Comparison of ENCODE assay signal across 19 cellular contexts in genomic region chr12:19003987-19004619, GRCh38.
"Had no signal": no experiment of that assay in that cellular context is flagged by ENCODE, and none has a peak within 500 bp of the region (broad histone marks: within the 10 kb centered on the region; RNA-seq: fewer than 3 reads in every experiment).

No MANE protein-coding gene starts in this region.

- H3K9me3 ChIP-seq: esophagus muscularis mucosa, left ventricle myocardium inferior had no signal

- H3K27ac ChIP-seq: esophagus muscularis mucosa, left ventricle myocardium inferior, skin epidermis had no signal

- H3K4me3 ChIP-seq: esophagus muscularis mucosa, left ventricle myocardium inferior, skin epidermis had no signal

- H3K27me3 ChIP-seq: esophagus muscularis mucosa had no signal

- H3K4me1 Mint-ChIP-seq: activated CD8-positive, alpha-beta memory T cell treated with anti-CD3 and anti-CD28 coated beads, Interleukin-2, amount 10 ng/mL, durations not matched to agents 7 days and 5 days; activated naive CD4-positive, alpha-beta T cell treated with anti-CD3 and anti-CD28 coated beads, Interleukin-2, amount 10 ng/mL, durations not matched to agents 7 days and 5 days; natural killer cell had no signal

- ATAC-seq: activated CD8-positive, alpha-beta memory T cell treated with anti-CD3 and anti-CD28 coated beads, Interleukin-2, amount 10 ng/mL, durations not matched to agents 7 days and 5 days; natural killer cell; right cardiac atrium had no signal

- H3K27me3 Mint-ChIP-seq: activated CD4-positive, alpha-beta memory T cell treated with anti-CD3 and anti-CD28 coated beads for 36 hours; activated naive CD4-positive, alpha-beta T cell treated with anti-CD3 and anti-CD28 coated beads, Interleukin-2, amount 10 ng/mL, durations not matched to agents 7 days and 5 days; activated T-cell treated with anti-CD3 and anti-CD28 coated beads, Interleukin-2, amount 50 U/mL, for 24 hours; progenitor cell of endocrine pancreas had no signal

- H3K27ac Mint-ChIP-seq: activated CD4-positive, alpha-beta memory T cell treated with anti-CD3 and anti-CD28 coated beads for 36 hours; activated CD8-positive, alpha-beta memory T cell treated with anti-CD3 and anti-CD28 coated beads, Interleukin-2, amount 10 ng/mL, durations not matched to agents 7 days and 5 days; activated naive CD4-positive, alpha-beta T cell treated with anti-CD3 and anti-CD28 coated beads, Interleukin-2, amount 10 ng/mL, durations not matched to agents 7 days and 5 days; activated T-cell treated with anti-CD3 and anti-CD28 coated beads, Interleukin-2, amount 50 U/mL, for 24 hours; natural killer cell; progenitor cell of endocrine pancreas had no signal

- H3K4me1 ChIP-seq: left ventricle myocardium inferior had no signal

- H3K9me3 Mint-ChIP-seq: activated CD4-positive, alpha-beta memory T cell treated with anti-CD3 and anti-CD28 coated beads for 36 hours; activated T-cell treated with anti-CD3 and anti-CD28 coated beads, Interleukin-2, amount 50 U/mL, for 24 hours; natural killer cell had no signal

- H3K4me3 Mint-ChIP-seq: activated CD4-positive, alpha-beta memory T cell treated with anti-CD3 and anti-CD28 coated beads for 36 hours; activated CD8-positive, alpha-beta memory T cell treated with anti-CD3 and anti-CD28 coated beads, Interleukin-2, amount 10 ng/mL, durations not matched to agents 7 days and 5 days; activated naive CD4-positive, alpha-beta T cell treated with anti-CD3 and anti-CD28 coated beads, Interleukin-2, amount 10 ng/mL, durations not matched to agents 7 days and 5 days; activated T-cell treated with anti-CD3 and anti-CD28 coated beads, Interleukin-2, amount 50 U/mL, for 24 hours; natural killer cell had no signal

- H3K36me3 ChIP-seq: esophagus muscularis mucosa, left ventricle myocardium inferior had no signal

- H3K36me3 Mint-ChIP-seq: activated CD4-positive, alpha-beta memory T cell treated with anti-CD3 and anti-CD28 coated beads for 36 hours; activated CD8-positive, alpha-beta memory T cell treated with anti-CD3 and anti-CD28 coated beads, Interleukin-2, amount 10 ng/mL, durations not matched to agents 7 days and 5 days; activated naive CD4-positive, alpha-beta T cell treated with anti-CD3 and anti-CD28 coated beads, Interleukin-2, amount 10 ng/mL, durations not matched to agents 7 days and 5 days; natural killer cell had no signal

- DNase-seq: activated CD4-positive, alpha-beta memory T cell treated with anti-CD3 and anti-CD28 coated beads for 36 hours; activated CD4-positive, alpha-beta T cell treated with anti-CD3 and anti-CD28 coated beads for 1 hour; activated CD8-positive, alpha-beta memory T cell treated with anti-CD3 and anti-CD28 coated beads, Interleukin-2, amount 10 ng/mL, durations not matched to agents 7 days and 5 days; activated naive CD4-positive, alpha-beta T cell treated with anti-CD3 and anti-CD28 coated beads, Interleukin-2, amount 10 ng/mL, durations not matched to agents 7 days and 5 days; activated T-cell treated with anti-CD3 and anti-CD28 coated beads, Interleukin-2, amount 50 U/mL, for 24 hours; islet precursor cell; left ventricle myocardium inferior; mesenchymal stem cell; natural killer cell; nucleus accumbens; right cardiac atrium; stimulated activated CD4-positive, alpha-beta T cell treated with anti-CD3 and anti-CD28 coated beads, Interleukin-4, amount 100 ng/mL, for 24 hours; stimulated activated naive CD4-positive, alpha-beta T cell; substantia nigra; T-helper 9 cell; trophoblast cell had no signal
